In genomic region chr7:155003215-155003999, GRCh38 we compare ENCODE assay signal across 1 cellular context.
TF ChIP-seq lines count a peak whose summit lies in the region.

No MANE protein-coding gene starts in this region.

TF ChIP-seq in HepG2, 621 proteins besides CTCF, POLR2A, EP300 and RAD21 (continued from another document and continues in another):
- TF ChIP-seq, protein P1, sequence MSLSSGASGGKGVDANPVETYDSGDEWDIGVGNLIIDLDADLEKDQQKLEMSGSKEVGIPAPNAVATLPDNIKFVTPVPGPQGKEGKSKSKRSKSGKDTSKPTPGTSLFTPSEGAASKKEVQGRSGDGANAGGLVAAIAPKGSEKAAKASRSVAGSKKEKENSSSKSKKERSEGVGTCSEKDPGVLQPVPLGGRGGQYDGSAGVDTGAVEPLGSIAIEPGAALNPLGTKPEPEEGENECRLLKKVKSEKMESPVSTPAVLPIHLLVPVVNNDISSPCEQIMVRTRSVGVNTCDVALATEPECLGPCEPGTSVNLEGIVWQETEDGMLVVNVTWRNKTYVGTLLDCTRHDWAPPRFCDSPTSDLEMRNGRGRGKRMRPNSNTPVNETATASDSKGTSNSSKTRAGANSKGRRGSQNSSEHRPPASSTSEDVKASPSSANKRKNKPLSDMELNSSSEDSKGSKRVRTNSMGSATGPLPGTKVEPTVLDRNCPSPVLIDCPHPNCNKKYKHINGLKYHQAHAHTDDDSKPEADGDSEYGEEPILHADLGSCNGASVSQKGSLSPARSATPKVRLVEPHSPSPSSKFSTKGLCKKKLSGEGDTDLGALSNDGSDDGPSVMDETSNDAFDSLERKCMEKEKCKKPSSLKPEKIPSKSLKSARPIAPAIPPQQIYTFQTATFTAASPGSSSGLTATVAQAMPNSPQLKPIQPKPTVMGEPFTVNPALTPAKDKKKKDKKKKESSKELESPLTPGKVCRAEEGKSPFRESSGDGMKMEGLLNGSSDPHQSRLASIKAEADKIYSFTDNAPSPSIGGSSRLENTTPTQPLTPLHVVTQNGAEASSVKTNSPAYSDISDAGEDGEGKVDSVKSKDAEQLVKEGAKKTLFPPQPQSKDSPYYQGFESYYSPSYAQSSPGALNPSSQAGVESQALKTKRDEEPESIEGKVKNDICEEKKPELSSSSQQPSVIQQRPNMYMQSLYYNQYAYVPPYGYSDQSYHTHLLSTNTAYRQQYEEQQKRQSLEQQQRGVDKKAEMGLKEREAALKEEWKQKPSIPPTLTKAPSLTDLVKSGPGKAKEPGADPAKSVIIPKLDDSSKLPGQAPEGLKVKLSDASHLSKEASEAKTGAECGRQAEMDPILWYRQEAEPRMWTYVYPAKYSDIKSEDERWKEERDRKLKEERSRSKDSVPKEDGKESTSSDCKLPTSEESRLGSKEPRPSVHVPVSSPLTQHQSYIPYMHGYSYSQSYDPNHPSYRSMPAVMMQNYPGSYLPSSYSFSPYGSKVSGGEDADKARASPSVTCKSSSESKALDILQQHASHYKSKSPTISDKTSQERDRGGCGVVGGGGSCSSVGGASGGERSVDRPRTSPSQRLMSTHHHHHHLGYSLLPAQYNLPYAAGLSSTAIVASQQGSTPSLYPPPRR (CRISPR knock-in tag; IDR thresholded peaks at IDR 0.05; ENCODE audit: borderline replicate concordance), result peak; percentile 59; the same call in 1 of the 2 replicates
- TF ChIP-seq ZNF264 (CRISPR knock-in tag; IDR thresholded peaks at IDR 0.05), result no peak
- TF ChIP-seq, protein P2, sequence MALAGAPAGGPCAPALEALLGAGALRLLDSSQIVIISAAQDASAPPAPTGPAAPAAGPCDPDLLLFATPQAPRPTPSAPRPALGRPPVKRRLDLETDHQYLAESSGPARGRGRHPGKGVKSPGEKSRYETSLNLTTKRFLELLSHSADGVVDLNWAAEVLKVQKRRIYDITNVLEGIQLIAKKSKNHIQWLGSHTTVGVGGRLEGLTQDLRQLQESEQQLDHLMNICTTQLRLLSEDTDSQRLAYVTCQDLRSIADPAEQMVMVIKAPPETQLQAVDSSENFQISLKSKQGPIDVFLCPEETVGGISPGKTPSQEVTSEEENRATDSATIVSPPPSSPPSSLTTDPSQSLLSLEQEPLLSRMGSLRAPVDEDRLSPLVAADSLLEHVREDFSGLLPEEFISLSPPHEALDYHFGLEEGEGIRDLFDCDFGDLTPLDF (CRISPR knock-in tag; IDR thresholded peaks at IDR 0.05), result peak; percentile 52
- no peak for TF ChIP-seq GTF3A (CRISPR knock-in tag; conservative IDR thresholded peaks at IDR 0.05)
- no peak; the same call in 1 of the 2 replicates for TF ChIP-seq ETV6 (CRISPR knock-in tag; conservative IDR thresholded peaks at IDR 0.05)
- TF ChIP-seq, protein P3, sequence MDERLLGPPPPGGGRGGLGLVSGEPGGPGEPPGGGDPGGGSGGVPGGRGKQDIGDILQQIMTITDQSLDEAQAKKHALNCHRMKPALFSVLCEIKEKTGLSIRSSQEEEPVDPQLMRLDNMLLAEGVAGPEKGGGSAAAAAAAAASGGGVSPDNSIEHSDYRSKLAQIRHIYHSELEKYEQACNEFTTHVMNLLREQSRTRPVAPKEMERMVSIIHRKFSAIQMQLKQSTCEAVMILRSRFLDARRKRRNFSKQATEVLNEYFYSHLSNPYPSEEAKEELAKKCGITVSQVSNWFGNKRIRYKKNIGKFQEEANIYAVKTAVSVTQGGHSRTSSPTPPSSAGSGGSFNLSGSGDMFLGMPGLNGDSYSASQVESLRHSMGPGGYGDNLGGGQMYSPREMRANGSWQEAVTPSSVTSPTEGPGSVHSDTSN (CRISPR knock-in tag; IDR thresholded peaks at IDR 0.05), result no peak
- no peak for TF ChIP-seq DPF2 (CRISPR knock-in tag; IDR thresholded peaks at IDR 0.05; ENCODE audit: borderline replicate concordance, low read depth)
- 0 out of 2 replicates have a peak, but pooled peaks have one; percentile 37 for TF ChIP-seq MYNN (CRISPR knock-in tag; IDR thresholded peaks at IDR 0.05; ENCODE audit: low read depth)
- peak; percentile 40; the same call in 1 of the 2 replicates for TF ChIP-seq ZBTB42 (CRISPR knock-in tag; IDR thresholded peaks at IDR 0.05)
- TF ChIP-seq NONO (IDR thresholded peaks at IDR 0.05), result 0 out of 2 replicates have a peak, but pooled peaks have one; percentile 55
- TF ChIP-seq NONO (CRISPR knock-in tag; conservative IDR thresholded peaks at IDR 0.05), result peak; percentile 79
- TF ChIP-seq MBD4 (IDR thresholded peaks at IDR 0.05; ENCODE audit: borderline replicate concordance, low read length), result no peak
- TF ChIP-seq HIC2 (CRISPR knock-in tag; IDR thresholded peaks at IDR 0.05; ENCODE audit: low read depth), result no peak
- no peak for TF ChIP-seq NKX3-1 (CRISPR knock-in tag; IDR thresholded peaks at IDR 0.05)
- TF ChIP-seq, protein P4, sequence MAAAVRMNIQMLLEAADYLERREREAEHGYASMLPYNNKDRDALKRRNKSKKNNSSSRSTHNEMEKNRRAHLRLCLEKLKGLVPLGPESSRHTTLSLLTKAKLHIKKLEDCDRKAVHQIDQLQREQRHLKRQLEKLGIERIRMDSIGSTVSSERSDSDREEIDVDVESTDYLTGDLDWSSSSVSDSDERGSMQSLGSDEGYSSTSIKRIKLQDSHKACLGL (CRISPR knock-in tag; IDR thresholded peaks at IDR 0.05), result peak; percentile 89
- no peak; the same call in 1 of the 2 replicates for TF ChIP-seq TARDBP (CRISPR knock-in tag; IDR thresholded peaks at IDR 0.05)
- peak; percentile 5; the same call in 1 of the 2 replicates for TF ChIP-seq TFDP1 (CRISPR knock-in tag; IDR thresholded peaks at IDR 0.05; ENCODE audit: borderline replicate concordance)
- TF ChIP-seq SP140L (CRISPR knock-in tag; IDR thresholded peaks at IDR 0.05; ENCODE audit: borderline replicate concordance), result no peak
- peak; percentile 92; the same call in 1 of the 2 replicates for TF ChIP-seq ZNF333 (CRISPR knock-in tag; IDR thresholded peaks at IDR 0.05; ENCODE audit: borderline replicate concordance)
- no peak for TF ChIP-seq NR2F1 (CRISPR knock-in tag; IDR thresholded peaks at IDR 0.05)
- no peak for TF ChIP-seq ZNF136 (CRISPR knock-in tag; IDR thresholded peaks at IDR 0.05; ENCODE audit: low read depth)
- TF ChIP-seq ZNF777 (CRISPR knock-in tag; IDR thresholded peaks at IDR 0.05), result 0 out of 2 replicates have a peak, but pooled peaks have one; percentile 48
- TF ChIP-seq ZNF20 (CRISPR knock-in tag; IDR thresholded peaks at IDR 0.05), result peak; percentile 68; the same call in 1 of the 2 replicates
- TF ChIP-seq ZSCAN30 (CRISPR knock-in tag; IDR thresholded peaks at IDR 0.05), result 0 out of 2 replicates have a peak, but pooled peaks have one; percentile 61
- no peak for TF ChIP-seq TOE1 (CRISPR knock-in tag; IDR thresholded peaks at IDR 0.05)
- TF ChIP-seq ZNF143 (CRISPR knock-in tag; IDR thresholded peaks at IDR 0.05), result 0 out of 2 replicates have a peak, but pooled peaks have one; percentile 20
- no peak for TF ChIP-seq ATF4 (CRISPR knock-in tag; IDR thresholded peaks at IDR 0.05)
- peak; percentile 43; the same call in 1 of the 2 replicates for TF ChIP-seq ZNF746 (CRISPR knock-in tag; IDR thresholded peaks at IDR 0.05)
- TF ChIP-seq ZKSCAN5 (CRISPR knock-in tag; IDR thresholded peaks at IDR 0.05), result no peak
- TF ChIP-seq ZNF34 (CRISPR knock-in tag; IDR thresholded peaks at IDR 0.05; ENCODE audit: borderline replicate concordance), result no peak
- no peak for TF ChIP-seq SP5 (CRISPR knock-in tag; IDR thresholded peaks at IDR 0.05; ENCODE audit: borderline replicate concordance, low read depth)
- TF ChIP-seq KLF13 (CRISPR knock-in tag; IDR thresholded peaks at IDR 0.05), result no peak
- TF ChIP-seq, protein P5, sequence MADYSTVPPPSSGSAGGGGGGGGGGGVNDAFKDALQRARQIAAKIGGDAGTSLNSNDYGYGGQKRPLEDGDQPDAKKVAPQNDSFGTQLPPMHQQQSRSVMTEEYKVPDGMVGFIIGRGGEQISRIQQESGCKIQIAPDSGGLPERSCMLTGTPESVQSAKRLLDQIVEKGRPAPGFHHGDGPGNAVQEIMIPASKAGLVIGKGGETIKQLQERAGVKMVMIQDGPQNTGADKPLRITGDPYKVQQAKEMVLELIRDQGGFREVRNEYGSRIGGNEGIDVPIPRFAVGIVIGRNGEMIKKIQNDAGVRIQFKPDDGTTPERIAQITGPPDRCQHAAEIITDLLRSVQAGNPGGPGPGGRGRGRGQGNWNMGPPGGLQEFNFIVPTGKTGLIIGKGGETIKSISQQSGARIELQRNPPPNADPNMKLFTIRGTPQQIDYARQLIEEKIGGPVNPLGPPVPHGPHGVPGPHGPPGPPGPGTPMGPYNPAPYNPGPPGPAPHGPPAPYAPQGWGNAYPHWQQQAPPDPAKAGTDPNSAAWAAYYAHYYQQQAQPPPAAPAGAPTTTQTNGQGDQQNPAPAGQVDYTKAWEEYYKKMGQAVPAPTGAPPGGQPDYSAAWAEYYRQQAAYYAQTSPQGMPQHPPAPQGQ (CRISPR knock-in tag; IDR thresholded peaks at IDR 0.05; ENCODE audit: borderline replicate concordance), result no peak
- TF ChIP-seq GABPB1 (CRISPR knock-in tag; IDR thresholded peaks at IDR 0.05), result peak; percentile 83; the same call in 1 of the 2 replicates
- TF ChIP-seq NFATC3 (CRISPR knock-in tag; IDR thresholded peaks at IDR 0.05), result no peak
- peak; percentile 49; the same call in 1 of the 2 replicates for TF ChIP-seq HIVEP1 (CRISPR knock-in tag; IDR thresholded peaks at IDR 0.05)
- no peak for TF ChIP-seq ZNF790 (CRISPR knock-in tag; IDR thresholded peaks at IDR 0.05; ENCODE audit: borderline replicate concordance)
- TF ChIP-seq ZNF773 (CRISPR knock-in tag; IDR thresholded peaks at IDR 0.05; ENCODE audit: borderline replicate concordance), result peak; percentile 62; the same call in 1 of the 2 replicates
- TF ChIP-seq LBX2 (CRISPR knock-in tag; IDR thresholded peaks at IDR 0.05; ENCODE audit: borderline replicate concordance), result peak; percentile 80; the same call in 1 of the 2 replicates
- peak; percentile 47 for TF ChIP-seq ZNF605 (CRISPR knock-in tag; IDR thresholded peaks at IDR 0.05)
- TF ChIP-seq, protein P6, sequence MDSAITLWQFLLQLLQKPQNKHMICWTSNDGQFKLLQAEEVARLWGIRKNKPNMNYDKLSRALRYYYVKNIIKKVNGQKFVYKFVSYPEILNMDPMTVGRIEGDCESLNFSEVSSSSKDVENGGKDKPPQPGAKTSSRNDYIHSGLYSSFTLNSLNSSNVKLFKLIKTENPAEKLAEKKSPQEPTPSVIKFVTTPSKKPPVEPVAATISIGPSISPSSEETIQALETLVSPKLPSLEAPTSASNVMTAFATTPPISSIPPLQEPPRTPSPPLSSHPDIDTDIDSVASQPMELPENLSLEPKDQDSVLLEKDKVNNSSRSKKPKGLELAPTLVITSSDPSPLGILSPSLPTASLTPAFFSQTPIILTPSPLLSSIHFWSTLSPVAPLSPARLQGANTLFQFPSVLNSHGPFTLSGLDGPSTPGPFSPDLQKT (CRISPR knock-in tag; IDR thresholded peaks at IDR 0.05; ENCODE audit: borderline replicate concordance), result no peak
- TF ChIP-seq, protein P7, sequence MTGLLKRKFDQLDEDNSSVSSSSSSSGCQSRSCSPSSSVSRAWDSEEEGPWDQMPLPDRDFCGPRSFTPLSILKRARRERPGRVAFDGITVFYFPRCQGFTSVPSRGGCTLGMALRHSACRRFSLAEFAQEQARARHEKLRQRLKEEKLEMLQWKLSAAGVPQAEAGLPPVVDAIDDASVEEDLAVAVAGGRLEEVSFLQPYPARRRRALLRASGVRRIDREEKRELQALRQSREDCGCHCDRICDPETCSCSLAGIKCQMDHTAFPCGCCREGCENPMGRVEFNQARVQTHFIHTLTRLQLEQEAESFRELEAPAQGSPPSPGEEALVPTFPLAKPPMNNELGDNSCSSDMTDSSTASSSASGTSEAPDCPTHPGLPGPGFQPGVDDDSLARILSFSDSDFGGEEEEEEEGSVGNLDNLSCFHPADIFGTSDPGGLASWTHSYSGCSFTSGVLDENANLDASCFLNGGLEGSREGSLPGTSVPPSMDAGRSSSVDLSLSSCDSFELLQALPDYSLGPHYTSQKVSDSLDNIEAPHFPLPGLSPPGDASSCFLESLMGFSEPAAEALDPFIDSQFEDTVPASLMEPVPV (CRISPR knock-in tag; IDR thresholded peaks at IDR 0.05), result peak; percentile 86; the same call in 1 of the 2 replicates
- no peak for TF ChIP-seq TAF15 (IDR thresholded peaks at IDR 0.05; ENCODE audit: low read depth, low read length, poor library complexity, severe bottlenecking)
- TF ChIP-seq U2AF2 (IDR thresholded peaks at IDR 0.05; ENCODE audit: low read depth, low read length), result no peak
- peak; percentile 40 for TF ChIP-seq MED8 (CRISPR knock-in tag; IDR thresholded peaks at IDR 0.05; ENCODE audit: insufficient replicate concordance)
- TF ChIP-seq PHF21A (CRISPR knock-in tag; IDR thresholded peaks at IDR 0.05), result no peak
- TF ChIP-seq ZNF75D (CRISPR knock-in tag; IDR thresholded peaks at IDR 0.05; ENCODE audit: borderline replicate concordance), result no peak
- peak; percentile 83; the same call in 1 of the 2 replicates for TF ChIP-seq ZSCAN29 (CRISPR knock-in tag; conservative IDR thresholded peaks at IDR 0.05)
- peak; percentile 36 for TF ChIP-seq ZNF230 (CRISPR knock-in tag; IDR thresholded peaks at IDR 0.05)
- TF ChIP-seq SIX4 (CRISPR knock-in tag; IDR thresholded peaks at IDR 0.05), result no peak
- no peak for TF ChIP-seq RFX5 (IDR thresholded peaks at IDR 0.05; ENCODE audit: low read depth, low read length)
